ENCODE assay signal across 11 cellular contexts in the genomic region with DNA sequence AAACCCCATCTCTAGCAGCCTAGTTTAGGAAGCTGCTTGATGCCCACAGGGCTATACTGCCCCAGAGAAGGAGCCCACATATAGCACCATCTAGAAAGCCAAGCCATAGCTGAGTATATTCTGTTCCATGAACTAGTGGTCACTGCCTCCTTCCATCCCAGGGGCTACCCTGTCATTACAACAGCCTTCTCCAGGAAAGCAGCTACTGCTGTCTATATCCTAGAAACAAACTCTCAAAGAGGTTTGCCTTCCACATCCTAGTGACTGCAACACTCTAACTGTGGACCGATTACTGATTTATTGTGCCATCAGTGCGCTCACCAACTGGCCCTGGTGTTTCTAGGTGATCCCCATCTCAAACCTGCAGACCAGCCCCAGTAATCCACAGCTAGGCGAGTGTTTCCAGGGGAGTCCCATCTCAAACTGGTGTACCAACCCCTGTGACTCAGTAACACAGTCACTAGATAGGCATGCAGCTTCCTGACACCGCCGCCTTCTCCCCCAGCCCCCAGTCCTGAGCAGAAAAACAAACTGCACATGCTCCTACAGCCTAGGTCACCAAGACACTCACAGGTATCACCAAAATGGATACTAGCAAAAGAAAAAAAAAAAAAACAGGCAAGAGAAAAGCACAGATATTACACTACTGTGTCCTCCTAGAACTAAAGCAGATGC. TPM values are rescaled to one million over a fixed set of nuclear protein-coding genes. Genes with fewer than 3 reads are reported as not detected.
DNase-seq lines count a peak whose midpoint lies in the region; ATAC-seq and TF ChIP-seq lines count a peak whose summit lies in the region.
"Had no signal": no experiment of that assay in that cellular context is flagged by ENCODE, and none has a peak within 500 bp of the region (broad histone marks: within the 10 kb centered on the region; RNA-seq: fewer than 3 reads in every experiment).

No MANE protein-coding gene starts in this region.

- H3K4me1 ChIP-seq in SJSA1 (replicated peaks) (peaks cover 4% of the 10 kb centered on the region), fibroblast of lung (ENCODE audit: control insufficient read depth, extremely low read depth, insufficient read depth, low read length) (peaks cover 2% of the 10 kb centered on the region)

- no peaks in the 10 kb centered on the region for H3K9me3 Mint-ChIP-seq in activated CD4-positive, alpha-beta T cell treated with anti-CD3 and anti-CD28 coated beads for 36 hours (ENCODE audit: low read depth)

- H3K4me3 ChIP-seq in SJSA1: no peak overlapping the region
- H3K4me3 ChIP-seq in fibroblast of lung (replicated peaks in 1 of 4; ENCODE audit: control extremely low read depth in 1 of 4, insufficient read depth in 1 of 4, low read depth in 3 of 4, low read length in 4 of 4): no peak overlapping the region
- H3K4me3 ChIP-seq in skeletal muscle cell (ENCODE audit: low read depth, low read length): no peak overlapping the region
- H3K4me3 ChIP-seq: thoracic aorta had no signal

- H3K9me3 ChIP-seq in SJSA1 (replicated peaks) (no peaks in the 10 kb centered on the region), fibroblast of lung (ENCODE audit: control insufficient read depth, insufficient read depth, low read depth, low read length) (no peaks in the 10 kb centered on the region)
- H3K9me3 ChIP-seq: thoracic aorta had no signal

- no peak overlapping the region for H2AFZ ChIP-seq in fibroblast of lung (ENCODE audit: low read length)

- intact Hi-C loops in activated CD4-positive, alpha-beta T cell treated with anti-CD3 and anti-CD28 coated beads for 36 hours (cut with DNase I, micrococcal nuclease): no loop called here

- no peaks in the 10 kb centered on the region for H3K27me3 Mint-ChIP-seq in activated CD4-positive, alpha-beta T cell treated with anti-CD3 and anti-CD28 coated beads for 36 hours

- H3K4me2 ChIP-seq in fibroblast of lung (ENCODE audit: extremely low read depth, insufficient read depth, low read length): no peak overlapping the region

- peaks cover 39% of the 10 kb centered on the region for H3K36me3 Mint-ChIP-seq in activated CD4-positive, alpha-beta T cell treated with anti-CD3 and anti-CD28 coated beads for 36 hours (ENCODE audit: low read depth)

- H3K36me3 ChIP-seq in SJSA1: peaks cover 8% of the 10 kb centered on the region; the same call in 1 of the 2 replicates
- no peaks in the 10 kb centered on the region for H3K36me3 ChIP-seq in fibroblast of lung (ENCODE audit: control insufficient read depth, insufficient read depth, low read length)

- H3K79me2 ChIP-seq in fibroblast of lung (ENCODE audit: control insufficient read depth, insufficient read depth, low read length): peaks cover 7% of the 10 kb centered on the region

- no peak overlapping the region for H3K9ac ChIP-seq in fibroblast of lung (ENCODE audit: insufficient read depth, low read length)

- no peaks in the 10 kb centered on the region for H4K20me1 ChIP-seq in fibroblast of lung (ENCODE audit: control insufficient read depth, extremely low read depth, insufficient read depth, low read length)

- POLR2A ChIA-PET in activated CD4-positive, alpha-beta T cell treated with anti-CD3 and anti-CD28 coated beads for 36 hours (lab: Charles Lee): no interaction called here

- no peak overlapping the region for H3K27ac Mint-ChIP-seq in activated CD4-positive, alpha-beta T cell treated with anti-CD3 and anti-CD28 coated beads for 36 hours

- TF ChIP-seq CTCF in fibroblast of lung (conservative IDR thresholded peaks at IDR 0.05 in 1 of 2, IDR thresholded peaks at IDR 0.05 in 1 of 2; ENCODE audit: low read depth in 1 of 2, low read length in 2 of 2): no peak

- peak; percentile 47 for ATAC-seq in activated CD4-positive, alpha-beta T cell treated with anti-CD3 and anti-CD28 coated beads for 36 hours
- ATAC-seq in GM21526 (IDR thresholded peaks at IDR 0.05; ENCODE audit: low FRiP score, unreplicated experiment): no peak
- no peak for ATAC-seq in GM18868 (IDR thresholded peaks at IDR 0.05; ENCODE audit: unreplicated experiment)
- ATAC-seq in GM19035 (IDR thresholded peaks at IDR 0.05; ENCODE audit: unreplicated experiment): no peak

- H3K27me3 ChIP-seq in SJSA1 (replicated peaks): no peaks in the 10 kb centered on the region
- H3K27me3 ChIP-seq in fibroblast of lung (ENCODE audit: control insufficient read depth, insufficient read depth, low read length): no peaks in the 10 kb centered on the region

- H3K27ac ChIP-seq in SJSA1: no peak overlapping the region
- no peak overlapping the region for H3K27ac ChIP-seq in fibroblast of lung (ENCODE audit: insufficient read depth, low read length)
- H3K27ac ChIP-seq: thoracic aorta had no signal

- H3K4me1 Mint-ChIP-seq in activated CD4-positive, alpha-beta T cell treated with anti-CD3 and anti-CD28 coated beads for 36 hours: peaks cover 32% of the 10 kb centered on the region

- no peak overlapping the region for H3K4me3 Mint-ChIP-seq in activated CD4-positive, alpha-beta T cell treated with anti-CD3 and anti-CD28 coated beads for 36 hours

- DNase-seq in activated CD4-positive, alpha-beta T cell treated with anti-CD3 and anti-CD28 coated beads for 36 hours: peak; percentile 20
- DNase-seq in activated CD4-positive, alpha-beta T cell treated with anti-CD3 and anti-CD28 coated beads for 1 hour: no peak
- DNase-seq in SJSA1 (ENCODE audit: low read depth in 1 of 2, low spot score in 2 of 2) (peak; percentile 53 to 75), fibroblast of lung (ENCODE audit: low read depth in 2 of 2) (peak; percentile 74 to 86), skeletal muscle cell (ENCODE audit: low read depth) (peak; percentile 37)
- DNase-seq: effector CD8-positive, alpha-beta T cell; midbrain had no signal

- CTCF ChIA-PET in activated CD4-positive, alpha-beta T cell treated with anti-CD3 and anti-CD28 coated beads for 36 hours (lab: Charles Lee): no interaction called here

RNA-seq across cellular contexts. Expression of gene SPTLC1, which starts 14.8 kb away (rescaled TPM):
- 10 to 100 TPM; 45.9 to 46.6 TPM for total RNA-seq in activated CD4-positive, alpha-beta T cell treated with anti-CD3 and anti-CD28 coated beads for 36 hours
- total RNA-seq in SJSA1 (2014; rRNA removed; shearing (Covaris generic)): 115 and 118 TPM in 2 replicates
- 122 and 138 TPM in 2 replicates for total RNA-seq in fibroblast of lung
- polyA plus RNA-seq in fibroblast of lung: 86.2 and 97.8 TPM in 2 replicates
- 53.2 and 57.1 TPM in 2 replicates for polyA plus RNA-seq in fibroblast of lung (2012)
- 33.6 and 39.7 TPM in 2 replicates for polyA minus RNA-seq in fibroblast of lung (ENCODE audit: low replicate concordance)
